In the genomic region with DNA sequence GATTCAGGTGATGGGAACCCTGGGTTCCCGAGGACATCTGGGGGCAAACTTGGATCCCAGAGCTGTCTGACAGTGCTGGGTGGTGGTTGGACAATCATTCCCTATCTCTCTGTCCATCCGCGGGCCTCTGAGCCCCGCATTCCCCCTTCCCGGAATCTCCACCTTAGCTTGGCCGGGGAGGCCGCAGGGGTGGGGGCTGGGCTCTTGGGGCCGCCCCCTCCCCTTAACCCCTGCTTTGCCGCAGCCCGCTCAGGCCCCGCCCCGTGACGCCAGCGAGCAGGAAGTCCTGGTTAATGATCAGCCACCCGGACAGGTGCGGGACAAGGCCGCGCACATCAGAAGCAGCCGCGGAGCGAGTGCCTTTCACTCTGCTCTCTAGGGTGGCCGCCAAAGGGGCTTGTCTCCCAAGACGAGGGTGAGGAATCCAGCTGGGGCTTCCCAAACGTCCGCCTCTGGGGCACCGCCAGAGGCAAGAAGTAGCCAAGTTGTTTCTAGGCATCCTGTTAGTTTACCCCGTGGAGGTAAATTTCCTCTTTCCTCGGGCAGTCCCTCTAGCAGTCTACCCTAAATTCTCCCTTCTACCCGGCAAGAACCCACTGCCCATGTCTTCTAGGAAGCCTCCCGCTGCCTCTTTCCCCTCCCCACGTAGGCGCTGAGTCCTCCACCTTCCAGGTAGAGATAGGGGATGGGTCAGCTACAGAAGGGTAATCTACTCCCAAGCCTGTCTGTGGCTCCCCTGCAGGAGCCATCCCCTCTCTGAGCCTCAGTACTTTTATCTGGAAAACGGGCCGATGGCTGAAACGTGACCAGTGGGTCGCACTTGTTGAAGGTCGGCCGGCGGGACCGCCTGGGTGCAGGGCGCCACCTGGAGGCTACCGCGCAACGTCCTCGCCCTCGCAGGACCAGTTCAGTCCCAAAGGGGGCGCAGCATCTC, we compare ENCODE assay signal across 8 cellular contexts.
DNase-seq lines count a peak whose midpoint lies in the region; ATAC-seq lines count a peak whose summit lies in the region.

No MANE protein-coding gene starts in this region.

- peak overlapping the region; percentile 66 for H3K9ac ChIP-seq in NT2/D1 (ENCODE audit: insufficient read length, low read depth)

- peaks cover 17% of the 10 kb centered on the region for H3K4me1 ChIP-seq in NT2/D1 (ENCODE audit: insufficient read depth, insufficient read length)

- peak; percentile 27 for DNase-seq in DMS 273 treated with DMSO at 0.1 percent for 48 hours (lab: John Stamatoyannopoulos, UW)
- peak; percentile 83 for DNase-seq in NT2/D1 (ENCODE audit: low read depth, low spot score)
- peak; percentile 45 for DNase-seq in activated CD8-positive, alpha-beta memory T cell treated with anti-CD3 and anti-CD28 coated beads, Interleukin-2, amount 50 U/mL, for 24 hours (ENCODE audit: extremely low read depth)
- peak; percentile 88 for DNase-seq in epidermal melanocyte (ENCODE audit: insufficient read length, low spot score)
- DNase-seq in midbrain (lab: John Stamatoyannopoulos, UW) = peak; percentile 25
- peak; percentile 50 to 63 for DNase-seq in stimulated activated CD8-positive, alpha-beta memory T cell treated with anti-CD3 and anti-CD28 coated beads, Interleukin-15, amount 100 ng/mL, for 4 hours (ENCODE audit: low read depth in 2 of 2)

- peaks cover 15% of the 10 kb centered on the region for H3K36me3 ChIP-seq in NT2/D1 (ENCODE audit: insufficient read depth, insufficient read length, low read length)

- H3K9me3 ChIP-seq in NT2/D1 (ENCODE audit: insufficient read depth, low read length) = no peaks in the 10 kb centered on the region; the same call in 1 of the 2 replicates

- ATAC-seq in HG02678 (IDR thresholded peaks at IDR 0.05; ENCODE audit: unreplicated experiment) (peak; percentile 40), GM21360 (IDR thresholded peaks at IDR 0.05; ENCODE audit: unreplicated experiment) (no peak)

- peak overlapping the region; percentile 29 for H3K4me3 ChIP-seq in NT2/D1 (ENCODE audit: insufficient read length, low read depth)

- no peaks in the 10 kb centered on the region for H3K27me3 ChIP-seq in NT2/D1 (ENCODE audit: insufficient read depth, insufficient read length)

Comparison
In these comparisons a context has a peak if more than half of its experiments do, and no peak if none do; other contexts are left out.
1. DNase-seq: peak in every context shown above with its lines; median percentile 88 in epidermal melanocyte; 83 in NT2/D1; 56 in stimulated activated CD8-positive, alpha-beta memory T cell treated with anti-CD3 and anti-CD28 coated beads, Interleukin-15, amount 100 ng/mL, for 4 hours; 45 in activated CD8-positive, alpha-beta memory T cell treated with anti-CD3 and anti-CD28 coated beads, Interleukin-2, amount 50 U/mL, for 24 hours; 27 in DMS 273 treated with DMSO at 0.1 percent for 48 hours; 25 in midbrain.